Comparison of ENCODE assay signal across 30 cellular contexts in the genomic region with DNA sequence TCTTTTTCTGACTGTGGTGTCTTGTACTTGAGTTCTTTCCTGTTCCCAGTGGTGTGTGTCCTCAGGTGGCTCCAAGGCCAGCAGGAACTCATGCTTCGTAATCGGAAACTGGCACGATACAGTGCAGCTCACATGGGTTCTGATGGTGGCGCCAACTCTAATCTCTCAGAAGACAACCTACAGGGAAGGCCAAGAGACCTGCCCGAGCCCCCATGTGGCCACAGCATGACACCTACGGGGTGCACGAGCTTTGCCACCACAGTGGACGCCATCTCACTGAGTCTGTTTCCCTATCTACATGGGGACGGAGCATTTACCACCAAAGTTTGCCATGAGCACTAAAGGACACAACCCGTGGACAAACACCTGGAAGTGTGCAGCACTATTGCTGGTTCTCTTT.
"Had no signal": no experiment of that assay in that cellular context is flagged by ENCODE, and none has a peak within 500 bp of the region (broad histone marks: within the 10 kb centered on the region; RNA-seq: fewer than 3 reads in every experiment).

No MANE protein-coding gene starts in this region.

- H3K27ac ChIP-seq: neural progenitor cell, neutrophil, ovary, parathyroid adenoma, psoas muscle, right lobe of liver, sigmoid colon, suprapubic skin, testis, tibial artery, upper lobe of right lung, uterus had no signal

- H3K36me3 ChIP-seq: neural progenitor cell, neutrophil, ovary, right lobe of liver, sigmoid colon, suprapubic skin, tibial artery, upper lobe of right lung, uterus had no signal

- H3K9me3 ChIP-seq: neutrophil, ovary, psoas muscle, right lobe of liver, sigmoid colon, suprapubic skin, testis, tibial artery, upper lobe of right lung, uterus had no signal

- H3K4me3 ChIP-seq: neural progenitor cell, ovary, psoas muscle, right lobe of liver, sigmoid colon, suprapubic skin, testis, tibial artery, upper lobe of right lung, uterus had no signal

- H3K4me1 Mint-ChIP-seq: naive thymus-derived CD4-positive, alpha-beta T cell; natural killer cell; stimulated activated memory B cell treated with anti-CD40 and anti-IgM and Interleukin-4, amounts not matched to agents 10 μg/mL and 1 μg/mL and 100 μg/mL, for 72 hours; stimulated activated naive CD8-positive, alpha-beta T cell treated with anti-CD3 and anti-CD28 coated beads, Interleukin-15, amount 100 ng/mL, for 72 hours had no signal

- H3K4me3 Mint-ChIP-seq: naive thymus-derived CD4-positive, alpha-beta T cell; natural killer cell; nephron; neural progenitor cell; stimulated activated memory B cell treated with anti-CD40 and anti-IgM and Interleukin-4, amounts not matched to agents 10 μg/mL and 1 μg/mL and 100 μg/mL, for 72 hours; stimulated activated naive CD8-positive, alpha-beta T cell treated with anti-CD3 and anti-CD28 coated beads, Interleukin-15, amount 100 ng/mL, for 72 hours; type B pancreatic cell had no signal

- FAIRE-seq: small intestine had no signal

- H2AFZ ChIP-seq: neural progenitor cell, parathyroid adenoma had no signal

- DNase-seq: naive thymus-derived CD4-positive, alpha-beta T cell; natural killer cell; occipital lobe; ovary; posterior cingulate gyrus; psoas muscle; right cardiac atrium; right lobe of liver; sigmoid colon; small intestine; stimulated activated CD4-positive, alpha-beta T cell treated with anti-CD3 and anti-CD28 coated beads, Interleukin-15, amount 100 ng/mL, for 24 hours; stimulated activated CD4-positive, alpha-beta T cell treated with anti-CD3 and anti-CD28 coated beads, Interleukin-2, amount 100 ng/mL, for 24 hours; stimulated activated CD4-positive, alpha-beta T cell treated with anti-CD3 and anti-CD28 coated beads, Interleukin-2, amount 100 ng/mL, for 48 hours; stimulated activated CD4-positive, alpha-beta T cell treated with anti-CD3 and anti-CD28 coated beads, Interleukin-4, amount 100 ng/mL, for 4 hours; stimulated activated naive CD4-positive, alpha-beta T cell; stimulated activated naive CD8-positive, alpha-beta T cell treated with anti-CD3 and anti-CD28 coated beads, Interleukin-15, amount 100 ng/mL, for 72 hours; stimulated activated naive CD8-positive, alpha-beta T cell treated with anti-CD3 and anti-CD28 coated beads, Interleukin-15, Interleukin-2, amounts not matched to agents 100 U/mL and 50 U/mL, for 24 hours; substantia nigra; testis; tibial artery; upper lobe of right lung; uterus had no signal

- H3K4me1 ChIP-seq: parathyroid adenoma, psoas muscle, right lobe of liver, sigmoid colon, testis, tibial artery, upper lobe of right lung, uterus had no signal

- H3K4me2 ChIP-seq: neural progenitor cell had no signal

- H3K9ac ChIP-seq: neural progenitor cell, parathyroid adenoma had no signal

- H3K27ac Mint-ChIP-seq: naive thymus-derived CD4-positive, alpha-beta T cell; natural killer cell; progenitor cell of endocrine pancreas; stimulated activated memory B cell treated with anti-CD40 and anti-IgM and Interleukin-4, amounts not matched to agents 10 μg/mL and 1 μg/mL and 100 μg/mL, for 72 hours; stimulated activated naive CD8-positive, alpha-beta T cell treated with anti-CD3 and anti-CD28 coated beads, Interleukin-15, amount 100 ng/mL, for 72 hours; type B pancreatic cell had no signal

- H3K27me3 ChIP-seq: neural progenitor cell, ovary, right lobe of liver, testis, tibial artery, uterus had no signal

- H3K9me3 Mint-ChIP-seq: natural killer cell; nephron; neural progenitor cell; stimulated activated memory B cell treated with anti-CD40 and anti-IgM and Interleukin-4, amounts not matched to agents 10 μg/mL and 1 μg/mL and 100 μg/mL, for 72 hours; stimulated activated naive CD8-positive, alpha-beta T cell treated with anti-CD3 and anti-CD28 coated beads, Interleukin-15, amount 100 ng/mL, for 72 hours; type B pancreatic cell had no signal

- H3K79me2 ChIP-seq: parathyroid adenoma had no signal

- H3K36me3 Mint-ChIP-seq: naive thymus-derived CD4-positive, alpha-beta T cell; natural killer cell; neural progenitor cell; stimulated activated memory B cell treated with anti-CD40 and anti-IgM and Interleukin-4, amounts not matched to agents 10 μg/mL and 1 μg/mL and 100 μg/mL, for 72 hours; type B pancreatic cell had no signal

- H3K27me3 Mint-ChIP-seq: stimulated activated memory B cell treated with anti-CD40 and anti-IgM and Interleukin-4, amounts not matched to agents 10 μg/mL and 1 μg/mL and 100 μg/mL, for 72 hours had no signal
